ENCODE assay signal across 9 cellular contexts in the genomic region with DNA sequence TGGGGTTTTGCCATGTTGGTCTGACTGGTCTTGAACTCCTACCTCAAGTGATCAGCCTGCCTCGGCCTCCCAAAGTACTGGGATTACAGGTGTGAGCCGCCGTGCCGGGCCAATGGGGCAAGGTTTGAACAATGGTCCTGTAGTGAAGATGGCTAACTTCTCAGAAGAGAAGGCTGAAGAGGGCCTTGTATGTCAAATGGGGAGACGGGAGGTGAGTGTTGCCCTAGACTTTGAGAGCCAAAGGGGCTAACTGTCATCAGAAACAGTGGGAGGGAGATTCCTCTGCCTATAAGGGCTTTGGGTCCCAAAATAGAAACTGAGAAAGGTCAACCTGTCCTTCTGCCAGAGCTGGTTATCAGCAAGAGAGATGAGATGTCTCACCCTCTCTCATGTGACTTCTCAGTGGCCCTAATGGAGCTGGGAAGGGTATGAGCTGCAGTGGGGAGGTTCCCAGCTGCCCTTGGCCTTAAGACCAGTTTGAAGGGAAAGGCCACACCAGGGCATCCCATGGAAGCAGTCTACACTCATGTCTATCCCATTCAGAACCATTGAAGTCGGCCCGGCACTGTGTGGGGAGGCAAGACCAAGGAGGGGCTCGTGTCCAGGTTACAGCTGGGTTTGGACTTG. TPM values are rescaled to one million over a fixed set of nuclear protein-coding genes. Genes with fewer than 3 reads are reported as not detected.
DNase-seq lines count a peak whose midpoint lies in the region; ATAC-seq and TF ChIP-seq lines count a peak whose summit lies in the region.
"Had no signal": no experiment of that assay in that cellular context is flagged by ENCODE, and none has a peak within 500 bp of the region (broad histone marks: within the 10 kb centered on the region; RNA-seq: fewer than 3 reads in every experiment).

No MANE protein-coding gene starts in this region.

- no peaks in the 10 kb centered on the region for H3K27me3 ChIP-seq in tibial artery

- H3K27ac Mint-ChIP-seq in activated naive CD4-positive, alpha-beta T cell treated with anti-CD3 and anti-CD28 coated beads for 36 hours, result peak overlapping the region; percentile 97
- H3K27ac Mint-ChIP-seq in activated naive CD8-positive, alpha-beta T cell, result peak overlapping the region; percentile 92
- H3K27ac Mint-ChIP-seq in memory B cell, result peak overlapping the region; percentile 97

- H3K4me1 ChIP-seq in tibial artery, result peaks cover 0 to 36% (median 18%) of the 10 kb centered on the region in 4 donors

- peaks cover 35% of the 10 kb centered on the region for H3K4me1 Mint-ChIP-seq in activated naive CD4-positive, alpha-beta T cell treated with anti-CD3 and anti-CD28 coated beads for 36 hours (ENCODE audit: low read depth)
- peaks cover 48% of the 10 kb centered on the region for H3K4me1 Mint-ChIP-seq in activated naive CD8-positive, alpha-beta T cell (ENCODE audit: low read depth)
- H3K4me1 Mint-ChIP-seq in memory B cell, result peaks cover 13% of the 10 kb centered on the region

- no peaks in the 10 kb centered on the region for H3K27me3 Mint-ChIP-seq in activated naive CD4-positive, alpha-beta T cell treated with anti-CD3 and anti-CD28 coated beads for 36 hours (ENCODE audit: low read depth)
- H3K27me3 Mint-ChIP-seq in activated naive CD8-positive, alpha-beta T cell, result no peaks in the 10 kb centered on the region
- no peaks in the 10 kb centered on the region for H3K27me3 Mint-ChIP-seq in memory B cell

- peak overlapping the region; percentile 95 for H3K4me3 Mint-ChIP-seq in activated naive CD4-positive, alpha-beta T cell treated with anti-CD3 and anti-CD28 coated beads for 36 hours
- peak overlapping the region; percentile 87 for H3K4me3 Mint-ChIP-seq in activated naive CD8-positive, alpha-beta T cell
- peak overlapping the region; percentile 99 for H3K4me3 Mint-ChIP-seq in memory B cell

- peak overlapping the region; percentile 99 for H3K27ac ChIP-seq in tibial artery

- intact Hi-C loops in activated naive CD4-positive, alpha-beta T cell treated with anti-CD3 and anti-CD28 coated beads for 36 hours (cut with micrococcal nuclease), result loop anchor here (2.0 to 5.0 kb wide), 5 partner anchors 57 to 1113 kb away; partner anchors contain the start of gene VCL
- intact Hi-C loops in tibial artery (cut with DNase I; ENCODE audit: low total_unique reads), result loop anchor here (5.0 to 10.0 kb wide), 2 partner anchors 95 to 127 kb away; partner anchors contain the start of gene COMTD1

- no peak for DNase-seq in activated naive CD4-positive, alpha-beta T cell treated with anti-CD3 and anti-CD28 coated beads for 36 hours
- DNase-seq in activated naive CD4-positive, alpha-beta T cell treated with Interleukin-2 at 50 U/mL for 16 hours, result no peak
- DNase-seq in memory B cell (ENCODE audit: low spot score in 2 of 2) (no peak), tibial artery (peak in 1 of 2 donors; percentile 64), NCI-H2029 (lab: John Stamatoyannopoulos, UW) (no peak), SW480 (ENCODE audit: low spot score) (no peak), islet precursor cell (no peak)

- CTCF ChIA-PET in activated naive CD4-positive, alpha-beta T cell treated with anti-CD3 and anti-CD28 coated beads for 36 hours (lab: Charles Lee), result interaction anchor here (0.6 to 3.1 kb wide), 9 partner anchors 9 to 831 kb away, joined by 3 to 10 read pairs (median 3); partner anchors contain the start of gene COMTD1

- H3K9me3 Mint-ChIP-seq in activated naive CD4-positive, alpha-beta T cell treated with anti-CD3 and anti-CD28 coated beads for 36 hours, result no peaks in the 10 kb centered on the region
- H3K9me3 Mint-ChIP-seq in activated naive CD8-positive, alpha-beta T cell (ENCODE audit: low read depth), result no peaks in the 10 kb centered on the region
- H3K9me3 Mint-ChIP-seq in memory B cell, result no peaks in the 10 kb centered on the region

- no peak overlapping the region for H3K4me3 ChIP-seq in tibial artery

- no peak for TF ChIP-seq CTCF in tibial artery (IDR thresholded peaks at IDR 0.05)

- no peaks in the 10 kb centered on the region for H3K36me3 ChIP-seq in tibial artery

- no peaks in the 10 kb centered on the region for H3K9me3 ChIP-seq in tibial artery
- H3K9me3 ChIP-seq: mucosa of descending colon had no signal

- peaks cover 2% of the 10 kb centered on the region for H3K36me3 Mint-ChIP-seq in activated naive CD4-positive, alpha-beta T cell treated with anti-CD3 and anti-CD28 coated beads for 36 hours (ENCODE audit: low read depth)
- no peaks in the 10 kb centered on the region for H3K36me3 Mint-ChIP-seq in activated naive CD8-positive, alpha-beta T cell
- H3K36me3 Mint-ChIP-seq in memory B cell, result peaks cover 2% of the 10 kb centered on the region

- ATAC-seq in memory B cell (ENCODE audit: low read depth), result no peak

RNA-seq across cellular contexts. Expression of gene SAMD8, which starts 1.3 kb away (rescaled TPM):
- total RNA-seq in activated naive CD4-positive, alpha-beta T cell treated with anti-CD3 and anti-CD28 coated beads for 36 hours, result 10 to 100 TPM; 15.3 to 16.9 TPM
